8 cellular contexts compared by ENCODE assay signal in the genomic region with DNA sequence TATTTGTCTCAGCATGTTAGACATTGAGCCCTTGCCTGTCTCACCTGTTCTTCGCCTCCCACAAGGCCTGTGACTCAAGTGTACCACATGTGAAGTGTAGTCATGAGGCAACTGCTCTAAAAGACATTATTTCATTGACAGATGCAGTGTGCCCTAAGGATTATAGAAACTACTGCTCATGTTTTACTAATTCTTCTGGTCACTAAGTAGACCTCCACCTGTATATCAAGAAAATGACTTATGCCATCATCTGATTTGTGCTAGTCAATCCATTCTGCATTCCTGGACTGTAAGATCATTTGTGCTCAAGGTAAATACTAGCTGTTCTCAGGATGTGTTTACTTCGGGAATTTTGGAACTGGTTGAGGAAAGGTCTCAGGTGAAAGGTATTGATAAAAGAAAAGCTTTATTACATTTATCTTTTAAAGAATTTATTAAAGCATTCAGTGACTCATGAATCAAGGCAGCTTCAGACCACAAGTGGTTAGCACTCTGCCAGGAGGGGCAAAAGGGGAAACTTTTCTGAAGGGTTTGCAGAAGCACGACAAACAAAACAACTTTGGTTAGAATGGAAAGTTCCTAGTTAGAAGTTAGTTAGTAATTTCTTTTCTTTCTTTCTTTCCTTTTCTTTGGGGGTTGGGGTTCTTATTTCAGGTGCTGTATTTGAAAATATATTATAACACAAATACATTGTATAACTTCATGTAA.
A peak's percentile ranks its signal among the peaks of the same experiment; 100 is the strongest.
DNase-seq lines count a peak whose midpoint lies in the region; ATAC-seq, FAIRE-seq and TF ChIP-seq lines count a peak whose summit lies in the region.

No MANE protein-coding gene starts in this region.

- H4K20me1 ChIP-seq in OCI-LY7 (ENCODE audit: insufficient read depth, low read length) = no peaks in the 10 kb centered on the region
- no peaks in the 10 kb centered on the region for H4K20me1 ChIP-seq in GM23338 (replicated peaks; ENCODE audit: insufficient read depth)

- H3K27me3 ChIP-seq in AG04450 (ENCODE audit: control insufficient read depth, insufficient read depth, low read length) (no peaks in the 10 kb centered on the region), GM23338 (ENCODE audit: insufficient read depth) (no peaks in the 10 kb centered on the region)

- H3K4me2 ChIP-seq in OCI-LY7 (ENCODE audit: low read length) (no peak overlapping the region), GM23338 (no peak overlapping the region)

- H3K4me1 Mint-ChIP-seq in GM23338 = no peaks in the 10 kb centered on the region

- H3K79me2 ChIP-seq in OCI-LY7 (ENCODE audit: insufficient read depth, low read depth, low read length) (no peaks in the 10 kb centered on the region), GM23338 (replicated peaks; ENCODE audit: insufficient read depth) (no peaks in the 10 kb centered on the region)

- no peaks in the 10 kb centered on the region for H3K27me3 Mint-ChIP-seq in GM23338 (ENCODE audit: insufficient read depth, low read depth, poor library complexity)

- H3K27ac ChIP-seq in AG04450 (ENCODE audit: low read depth, low read length) (no peak overlapping the region), OCI-LY7 (ENCODE audit: low read depth, low read length, poor library complexity, severe bottlenecking) (no peak overlapping the region), epithelial cell of prostate (peak overlapping the region; percentile 61), GM23338 (ENCODE audit: low read depth) (no peak overlapping the region)

- CTCF ChIA-PET in AG04450 (lab: Charles Lee) = no interaction called here
- CTCF ChIA-PET in OCI-LY7 (lab: Charles Lee; ENCODE audit: unreplicated experiment) = no interaction called here

- no peaks in the 10 kb centered on the region for H3K36me3 Mint-ChIP-seq in GM23338 (ENCODE audit: low read depth)

- no peak overlapping the region for H3K4me3 Mint-ChIP-seq in GM23338

- TF ChIP-seq POLR2A in lower leg skin (IDR thresholded peaks at IDR 0.05) = no peak
- TF ChIP-seq POLR2A in GM12891 (IDR thresholded peaks at IDR 0.05; ENCODE audit: low read depth, low read length) = no peak

- peak; percentile 26 for DNase-seq in AG04450 (ENCODE audit: low read depth, low spot score)
- no peak for DNase-seq in OCI-LY7 (ENCODE audit: low spot score)
- DNase-seq in epithelial cell of prostate (ENCODE audit: low read depth, low spot score) = peak; percentile 89
- peak; percentile 26 to 78 for DNase-seq in stimulated activated CD8-positive, alpha-beta memory T cell treated with anti-CD3 and anti-CD28 coated beads, Interleukin-7, amount 100 ng/mL, for 48 hours (ENCODE audit: extremely low read depth in 1 of 2, low read depth in 1 of 2)
- DNase-seq in lower leg skin (ENCODE audit: low spot score in 2 of 2) = no peak
- DNase-seq in GM23338 (ENCODE audit: low spot score) = no peak
- DNase-seq in GM12891 (ENCODE audit: insufficient read length, low spot score) = no peak

- no peaks in the 10 kb centered on the region for H3F3A ChIP-seq in GM23338 (replicated peaks; ENCODE audit: low read depth)

- no peaks in the 10 kb centered on the region for H3K36me3 ChIP-seq in OCI-LY7 (ENCODE audit: insufficient read depth, low read length)
- H3K36me3 ChIP-seq in GM23338 (ENCODE audit: insufficient read depth) = no peaks in the 10 kb centered on the region

- POLR2A ChIA-PET in AG04450 (lab: Yijun Ruan, JAX) = no interaction called here
- POLR2A ChIA-PET in OCI-LY7 (lab: Charles Lee) = interaction anchor here (0.6 to 0.8 kb wide), 6 partner anchors 11 to 1318 kb away, joined by 3 to 4 read pairs (median 3); no protein-coding TSS in a partner anchor

- H3K4me3 ChIP-seq in AG04450 (ENCODE audit: low read depth, low read length) (no peak overlapping the region), OCI-LY7 (ENCODE audit: low read depth, low read length, poor library complexity, severe bottlenecking) (no peak overlapping the region), lower leg skin (ENCODE audit: low read depth, poor library complexity, severe bottlenecking) (no peak overlapping the region), GM23338 (no peak overlapping the region)

- BruUV-seq in OCI-LY7 (replicated peaks; lab: Mats Ljungman, UMichigan) = no TSS peak

- peak overlapping the region; percentile 26; the same call in 1 of the 2 replicates for H2AFZ ChIP-seq in OCI-LY7 (ENCODE audit: low read length)
- no peak overlapping the region for H2AFZ ChIP-seq in GM23338

- ATAC-seq in GM21528 (IDR thresholded peaks at IDR 0.05; ENCODE audit: low FRiP score, unreplicated experiment) = peak; percentile 46
- ATAC-seq in GM23338 = no peak

- TF ChIP-seq CTCF in AG04450 (IDR thresholded peaks at IDR 0.05; ENCODE audit: low read depth, low read length) (no peak), OCI-LY7 (conservative IDR thresholded peaks at IDR 0.05; ENCODE audit: low read length) (no peak), lower leg skin (IDR thresholded peaks at IDR 0.05) (no peak), GM23338 (conservative IDR thresholded peaks at IDR 0.05; ENCODE audit: low read depth in 2 of 2) (no peak)

- 71 to 76% methylated on average over 3 of the region's 3 CpGs for WGBS in lower leg skin, 2 donors

- no peaks in the 10 kb centered on the region for H3K4me1 ChIP-seq in OCI-LY7 (ENCODE audit: insufficient read depth, low read length, poor library complexity, severe bottlenecking)
- H3K4me1 ChIP-seq in GM23338 (ENCODE audit: insufficient read depth) = no peaks in the 10 kb centered on the region

- H3K9me2 ChIP-seq in OCI-LY7 (ENCODE audit: insufficient read depth, low read length) = 0 out of 2 replicates have a peak, but pooled peaks cover 6% of the 10 kb centered on the region
- no peaks in the 10 kb centered on the region for H3K9me2 ChIP-seq in GM23338 (ENCODE audit: insufficient read depth)

- H3K9me3 Mint-ChIP-seq in GM23338 = no peaks in the 10 kb centered on the region

- H3K27ac Mint-ChIP-seq in GM23338 = no peak overlapping the region

- no peak for FAIRE-seq in GM12891 (lab: Jason Lieb, UNC)

- no peaks in the 10 kb centered on the region for H3K9me3 ChIP-seq in AG04450 (ENCODE audit: control insufficient read depth, insufficient read depth, low read length)
- H3K9me3 ChIP-seq in OCI-LY7 (ENCODE audit: low read length) = no peaks in the 10 kb centered on the region

- intact Hi-C loops in OCI-LY7 (cut with micrococcal nuclease; ENCODE audit: unreplicated experiment) (no loop called here), lower leg skin (cut with DNase I; ENCODE audit: low total_unique reads) (no loop called here)

TF ChIP-seq in GM23338, 12 proteins besides CTCF, POLR2A, EP300 and RAD21 (continues in another document):
- TF ChIP-seq ETS1 (IDR thresholded peaks at IDR 0.05) = no peak
- no peak for TF ChIP-seq CREB1 (CRISPR knock-in tag; IDR thresholded peaks at IDR 0.05; ENCODE audit: low read depth)

TF ChIP-seq in GM12891, 5 proteins besides CTCF, POLR2A, EP300 and RAD21:
- TF ChIP-seq SPI1 (IDR thresholded peaks at IDR 0.05; ENCODE audit: low read depth, low read length) (no peak), POU2F2 (IDR thresholded peaks at IDR 0.05; ENCODE audit: low read depth, low read length) (no peak), TAF1 (IDR thresholded peaks at IDR 0.05; ENCODE audit: low read depth, low read length) (no peak), POLR2AphosphoS5 (IDR thresholded peaks at IDR 0.05; ENCODE audit: low read depth, low read length) (no peak), PAX5 (IDR thresholded peaks at IDR 0.05; ENCODE audit: insufficient read depth, low read length, severe bottlenecking) (no peak)

Comparison
In these comparisons a context has a peak if more than half of its experiments do, and no peak if none do; other contexts are left out.
1. DNase-seq: peak in AG04450 (single experiment), epithelial cell of prostate (single experiment) and stimulated activated CD8-positive, alpha-beta memory T cell treated with anti-CD3 and anti-CD28 coated beads, Interleukin-7, amount 100 ng/mL, for 48 hours (2 of 2); none in OCI-LY7 (single experiment), lower leg skin (0 of 2), GM23338 (single experiment) and GM12891 (single experiment).